ENCODE assay signal across 20 cellular contexts in genomic region chrX:112053169-112053568, GRCh38. TPM values are rescaled to one million over a fixed set of nuclear protein-coding genes. Genes with fewer than 3 reads are reported as not detected.
DNase-seq lines count a peak whose midpoint lies in the region; ATAC-seq, FAIRE-seq and TF ChIP-seq lines count a peak whose summit lies in the region.
"Had no signal": no experiment of that assay in that cellular context is flagged by ENCODE, and none has a peak within 500 bp of the region (broad histone marks: within the 10 kb centered on the region; RNA-seq: fewer than 3 reads in every experiment).

No MANE protein-coding gene starts in this region.

- DNase-seq in astrocyte (ENCODE audit: low read depth) (no peak), OCI-LY7 (ENCODE audit: low spot score) (no peak)
- no peak for DNase-seq in activated CD4-positive, alpha-beta T cell treated with anti-CD3 and anti-CD28 coated beads, Interleukin-2, amount 50 U/mL, for 48 hours
- no peak for DNase-seq in activated naive CD4-positive, alpha-beta T cell treated with anti-CD3 and anti-CD28 coated beads, Interleukin-2, amount 50 U/mL, for 72 hours (ENCODE audit: low spot score in 2 of 2)
- DNase-seq: ACHN; Calu3; CD4-positive, CD25-positive, alpha-beta regulatory T cell; DMS 273 treated with DMSO at 0.1 percent for 48 hours; DMS79 had no signal

- CTCF ChIA-PET in OCI-LY7 (lab: Charles Lee; ENCODE audit: unreplicated experiment), result no interaction called here

- H3K27ac ChIP-seq in astrocyte (ENCODE audit: low read depth, low read length) (no peak overlapping the region), OCI-LY7 (ENCODE audit: low read depth, low read length, poor library complexity, severe bottlenecking) (no peak overlapping the region)
- H3K27ac ChIP-seq: BLaER1 treated with 17β-estradiol and CSF1 and Interleukin-3, amounts not matched to agents 10 nM and 100 nM had no signal

- peak overlapping the region; percentile 13 for H3K4me3 ChIP-seq in Loucy (ENCODE audit: low read length, poor library complexity, severe bottlenecking)
- H3K4me3 ChIP-seq in astrocyte (ENCODE audit: insufficient read depth, low read depth, low read length), result no peak overlapping the region
- no peak overlapping the region for H3K4me3 ChIP-seq in OCI-LY7 (ENCODE audit: low read depth, low read length, poor library complexity, severe bottlenecking)
- H3K4me3 ChIP-seq: BLaER1 treated with 17β-estradiol and CSF1 and Interleukin-3, amounts not matched to agents 10 nM and 100 nM; HAP-1 had no signal

- no peaks in the 10 kb centered on the region for H3F3A ChIP-seq in Loucy (ENCODE audit: low read depth)

- no peak overlapping the region for H3K4me3 Mint-ChIP-seq in astrocyte (ENCODE audit: unreplicated experiment)
- H3K4me3 Mint-ChIP-seq: CD4-positive, CD25-positive, alpha-beta regulatory T cell had no signal

- BruUV-seq in OCI-LY7 (replicated peaks; lab: Mats Ljungman, UMichigan), result no TSS peak

- H2AFZ ChIP-seq in Loucy (ENCODE audit: low read length) (no peak overlapping the region), astrocyte (ENCODE audit: low read depth, low read length) (no peak overlapping the region), OCI-LY7 (ENCODE audit: low read length) (no peak overlapping the region)

- H3K27me3 Mint-ChIP-seq in astrocyte (ENCODE audit: low read depth, unreplicated experiment), result no peaks in the 10 kb centered on the region
- H3K27me3 Mint-ChIP-seq: CD4-positive, CD25-positive, alpha-beta regulatory T cell had no signal

- H3K9me2 ChIP-seq in Loucy (replicated peaks; ENCODE audit: low read depth, low read length) (no peaks in the 10 kb centered on the region), OCI-LY7 (ENCODE audit: insufficient read depth, low read length) (no peaks in the 10 kb centered on the region)

- H3K27me3 ChIP-seq in Loucy (ENCODE audit: insufficient read depth, low read length, poor library complexity, severe bottlenecking) (no peaks in the 10 kb centered on the region), astrocyte (ENCODE audit: insufficient read depth, low read length) (no peaks in the 10 kb centered on the region)

- no peaks in the 10 kb centered on the region for H3K36me3 Mint-ChIP-seq in astrocyte (ENCODE audit: low read depth, unreplicated experiment)
- H3K36me3 Mint-ChIP-seq in activated naive CD4-positive, alpha-beta T cell treated with anti-CD3 and anti-CD28 coated beads, Interleukin-2, amount 50 U/mL, for 72 hours, result no peaks in the 10 kb centered on the region
- H3K36me3 Mint-ChIP-seq: CD4-positive, CD25-positive, alpha-beta regulatory T cell had no signal

- H3K4me1 ChIP-seq in Loucy (ENCODE audit: insufficient read depth, low read length, poor library complexity, severe bottlenecking), result no peaks in the 10 kb centered on the region
- H3K4me1 ChIP-seq in astrocyte (ENCODE audit: insufficient read depth, low read length), result no peaks in the 10 kb centered on the region
- H3K4me1 ChIP-seq in OCI-LY7 (ENCODE audit: insufficient read depth, low read length, poor library complexity, severe bottlenecking), result no peaks in the 10 kb centered on the region
- H3K4me1 ChIP-seq: HAP-1 had no signal

- FAIRE-seq in astrocyte (lab: Jason Lieb, UNC), result peak; percentile 95
- FAIRE-seq: GM12891, H1, HepG2, HTR-8/SVneo had no signal

- H3K9me3 ChIP-seq in Loucy (ENCODE audit: insufficient read depth, low read depth, low read length), result no peaks in the 10 kb centered on the region
- no peaks in the 10 kb centered on the region for H3K9me3 ChIP-seq in astrocyte (ENCODE audit: insufficient read depth, low read depth, low read length)
- H3K9me3 ChIP-seq in OCI-LY7 (ENCODE audit: low read length), result no peaks in the 10 kb centered on the region
- H3K9me3 ChIP-seq: BLaER1 treated with 17β-estradiol and CSF1 and Interleukin-3, amounts not matched to agents 10 nM and 100 nM; HAP-1 had no signal

- intact Hi-C loops in OCI-LY7 (cut with micrococcal nuclease; ENCODE audit: unreplicated experiment), result no loop called here

- H3K36me3 ChIP-seq in Loucy (ENCODE audit: insufficient read depth, low read length) (no peaks in the 10 kb centered on the region), astrocyte (ENCODE audit: insufficient read depth, low read length) (no peaks in the 10 kb centered on the region), OCI-LY7 (ENCODE audit: insufficient read depth, low read length) (no peaks in the 10 kb centered on the region)
- H3K36me3 ChIP-seq: BLaER1 treated with 17β-estradiol and CSF1 and Interleukin-3, amounts not matched to agents 10 nM and 100 nM; HAP-1 had no signal

- no peak for TF ChIP-seq CTCF in Loucy (conservative IDR thresholded peaks at IDR 0.05; ENCODE audit: low read length)
- TF ChIP-seq CTCF in astrocyte (IDR thresholded peaks at IDR 0.05; ENCODE audit: insufficient read depth, low read depth, low read length), result no peak
- no peak for TF ChIP-seq CTCF in OCI-LY7 (conservative IDR thresholded peaks at IDR 0.05; ENCODE audit: low read length)

- H4K20me1 ChIP-seq in Loucy (ENCODE audit: insufficient read depth, low read length, poor library complexity, severe bottlenecking) (no peaks in the 10 kb centered on the region), astrocyte (ENCODE audit: insufficient read depth, low read length) (no peaks in the 10 kb centered on the region), OCI-LY7 (ENCODE audit: insufficient read depth, low read length) (no peaks in the 10 kb centered on the region)
- H4K20me1 ChIP-seq: BLaER1 treated with 17β-estradiol and CSF1 and Interleukin-3, amounts not matched to agents 10 nM and 100 nM had no signal

- no peak overlapping the region for H3K27ac Mint-ChIP-seq in astrocyte (ENCODE audit: unreplicated experiment)
- H3K27ac Mint-ChIP-seq in activated naive CD4-positive, alpha-beta T cell treated with anti-CD3 and anti-CD28 coated beads, Interleukin-2, amount 50 U/mL, for 72 hours, result no peak overlapping the region
- H3K27ac Mint-ChIP-seq: CD4-positive, CD25-positive, alpha-beta regulatory T cell had no signal

- H3K79me2 ChIP-seq in Loucy (ENCODE audit: insufficient read depth, low read length) (no peaks in the 10 kb centered on the region), astrocyte (ENCODE audit: insufficient read depth, low read length) (no peaks in the 10 kb centered on the region), OCI-LY7 (ENCODE audit: insufficient read depth, low read depth, low read length) (no peaks in the 10 kb centered on the region)

- peaks cover 8% of the 10 kb centered on the region for H3K4me1 Mint-ChIP-seq in astrocyte (ENCODE audit: low read depth, unreplicated experiment)
- H3K4me1 Mint-ChIP-seq: CD4-positive, CD25-positive, alpha-beta regulatory T cell had no signal

- H3K9ac ChIP-seq in Loucy (ENCODE audit: low read depth, low read length, poor library complexity, severe bottlenecking) (no peak overlapping the region), astrocyte (ENCODE audit: low read length) (no peak overlapping the region)
- H3K9ac ChIP-seq: BLaER1 treated with 17β-estradiol and CSF1 and Interleukin-3, amounts not matched to agents 10 nM and 100 nM had no signal

- peak; percentile 50 for ATAC-seq in GM18867 (IDR thresholded peaks at IDR 0.05; ENCODE audit: unreplicated experiment)
- ATAC-seq in GM21526 (IDR thresholded peaks at IDR 0.05; ENCODE audit: low FRiP score, unreplicated experiment), result peak; percentile 50
- ATAC-seq in activated naive CD4-positive, alpha-beta T cell treated with anti-CD3 and anti-CD28 coated beads, Interleukin-2, amount 50 U/mL, for 72 hours, result no peak
- ATAC-seq: HepG2 had no signal

- H3K4me2 ChIP-seq in Loucy (ENCODE audit: low read depth, low read length, poor library complexity, severe bottlenecking) (no peak overlapping the region), astrocyte (ENCODE audit: low read length) (no peak overlapping the region), OCI-LY7 (ENCODE audit: low read length) (no peak overlapping the region)
- H3K4me2 ChIP-seq: BLaER1 treated with 17β-estradiol and CSF1 and Interleukin-3, amounts not matched to agents 10 nM and 100 nM had no signal

- no peaks in the 10 kb centered on the region for H3K9me3 Mint-ChIP-seq in astrocyte (ENCODE audit: unreplicated experiment)
- H3K9me3 Mint-ChIP-seq in activated naive CD4-positive, alpha-beta T cell treated with anti-CD3 and anti-CD28 coated beads, Interleukin-2, amount 50 U/mL, for 72 hours, result no peaks in the 10 kb centered on the region

- POLR2A ChIA-PET in OCI-LY7 (lab: Charles Lee), result no interaction called here

RNA-seq across cellular contexts. Expression of gene TRPC5, which starts 29.4 kb away (rescaled TPM):
- total RNA-seq in astrocyte, result not detected in 2 replicates
- total RNA-seq in OCI-LY7 (2014; rRNA removed; shearing (Covaris generic)), result not detected in 2 replicates
- total RNA-seq in OCI-LY7 (2022), result not detected in 2 replicates
- total RNA-seq in activated naive CD4-positive, alpha-beta T cell treated with anti-CD3 and anti-CD28 coated beads, Interleukin-2, amount 50 U/mL, for 72 hours, result not detected
- total RNA-seq: A172; Calu3; CD4-positive, CD25-positive, alpha-beta regulatory T cell; G401; HepG2 had no signal

RNA-seq across cellular contexts. Expression of gene RTL4, which starts 29.6 kb away (rescaled TPM):
- not detected in 2 replicates for total RNA-seq in astrocyte
- not detected in 2 replicates for total RNA-seq in OCI-LY7 (2014; rRNA removed; shearing (Covaris generic))
- not detected in 2 replicates for total RNA-seq in OCI-LY7 (2022)
- total RNA-seq in activated naive CD4-positive, alpha-beta T cell treated with anti-CD3 and anti-CD28 coated beads, Interleukin-2, amount 50 U/mL, for 72 hours, result not detected
- total RNA-seq: A172; Calu3; CD4-positive, CD25-positive, alpha-beta regulatory T cell; G401; HepG2 had no signal

Comparison
In these comparisons a context has a peak if more than half of its experiments do, and no peak if none do; other contexts are left out.
1. ATAC-seq: peak in GM18867 (single experiment) and GM21526 (single experiment); none in activated naive CD4-positive, alpha-beta T cell treated with anti-CD3 and anti-CD28 coated beads, Interleukin-2, amount 50 U/mL, for 72 hours (0 of 2).